24 cellular contexts compared by ENCODE assay signal in genomic region chr3:64623125-64623524, GRCh38.
"Had no signal": no experiment of that assay in that cellular context is flagged by ENCODE, and none has a peak within 500 bp of the region (broad histone marks: within the 10 kb centered on the region; RNA-seq: fewer than 3 reads in every experiment).

No MANE protein-coding gene starts in this region.

- H3K4me3 Mint-ChIP-seq: activated CD4-positive, alpha-beta T cell treated with anti-CD3 and anti-CD28 coated beads, Interleukin-2, amount 10 ng/mL, durations not matched to agents 24 days and 14 days; activated CD8-positive, alpha-beta memory T cell treated with anti-CD3 and anti-CD28 coated beads, Interleukin-2, amount 10 ng/mL, durations not matched to agents 7 days and 5 days; activated naive CD8-positive, alpha-beta T cell treated with anti-CD3 and anti-CD28 coated beads, Interleukin-2, amount 50 U/mL, for 24 hours; activated T-cell treated with anti-CD3 and anti-CD28 coated beads, Interleukin-2, amount 50 U/mL, for 24 hours; activated T-helper 1 cell treated with anti-CD3 and anti-CD28 coated beads, Interleukin-12 subunit alpha, Interleukin-12 subunit beta, Interleukin-2, Interleukin-4 antibody, amounts not matched to agents 30 ng/mL and 10 ng/mL and 1 ng/mL, durations not matched to agents 14 hours and 24 hours and 36 hours; T-helper 1 cell treated with Interleukin-12 subunit alpha and Interleukin-12 subunit beta and Interleukin-4 antibody, amounts not matched to agents 30 μg/mL and 1 μg/mL, for 36 hours; WTC11 had no signal

- H3K9me3 Mint-ChIP-seq: activated T-helper 1 cell treated with anti-CD3 and anti-CD28 coated beads, Interleukin-12 subunit alpha, Interleukin-12 subunit beta, Interleukin-2, Interleukin-4 antibody, amounts not matched to agents 30 ng/mL and 10 ng/mL and 1 ng/mL, durations not matched to agents 14 hours and 24 hours and 36 hours; T-helper 1 cell treated with Interleukin-12 subunit alpha and Interleukin-12 subunit beta and Interleukin-4 antibody, amounts not matched to agents 30 μg/mL and 1 μg/mL, for 36 hours had no signal

- H3K4me1 Mint-ChIP-seq: activated CD4-positive, alpha-beta T cell treated with anti-CD3 and anti-CD28 coated beads, Interleukin-2, amount 10 ng/mL, durations not matched to agents 24 days and 14 days; activated CD8-positive, alpha-beta memory T cell treated with anti-CD3 and anti-CD28 coated beads, Interleukin-2, amount 10 ng/mL, durations not matched to agents 7 days and 5 days; activated naive CD8-positive, alpha-beta T cell treated with anti-CD3 and anti-CD28 coated beads, Interleukin-2, amount 50 U/mL, for 24 hours had no signal

- H3K27ac Mint-ChIP-seq: activated CD4-positive, alpha-beta T cell treated with anti-CD3 and anti-CD28 coated beads, Interleukin-2, amount 10 ng/mL, durations not matched to agents 24 days and 14 days; activated CD8-positive, alpha-beta memory T cell treated with anti-CD3 and anti-CD28 coated beads, Interleukin-2, amount 10 ng/mL, durations not matched to agents 7 days and 5 days; activated naive CD4-positive, alpha-beta T cell treated with anti-CD3 and anti-CD28 coated beads, Interleukin-2, amount 50 U/mL, for 72 hours; activated naive CD8-positive, alpha-beta T cell treated with anti-CD3 and anti-CD28 coated beads, Interleukin-2, amount 50 U/mL, for 24 hours; activated T-cell treated with anti-CD3 and anti-CD28 coated beads, Interleukin-2, amount 50 U/mL, for 24 hours; activated T-helper 1 cell treated with anti-CD3 and anti-CD28 coated beads, Interleukin-12 subunit alpha, Interleukin-12 subunit beta, Interleukin-2, Interleukin-4 antibody, amounts not matched to agents 30 ng/mL and 10 ng/mL and 1 ng/mL, durations not matched to agents 14 hours and 24 hours and 36 hours; T-helper 1 cell treated with Interleukin-12 subunit alpha and Interleukin-12 subunit beta and Interleukin-4 antibody, amounts not matched to agents 30 μg/mL and 1 μg/mL, for 36 hours; WTC11 had no signal

- H3K36me3 Mint-ChIP-seq: activated CD8-positive, alpha-beta memory T cell treated with anti-CD3 and anti-CD28 coated beads, Interleukin-2, amount 10 ng/mL, durations not matched to agents 7 days and 5 days; activated naive CD4-positive, alpha-beta T cell treated with anti-CD3 and anti-CD28 coated beads, Interleukin-2, amount 50 U/mL, for 72 hours had no signal

- DNase-seq: activated CD4-positive, alpha-beta T cell treated with anti-CD3 and anti-CD28 coated beads, Interleukin-2, amount 10 ng/mL, durations not matched to agents 24 days and 14 days; activated CD4-positive, alpha-beta T cell treated with anti-CD3 and anti-CD28 coated beads, Interleukin-2, amount 50 U/mL, for 48 hours; activated CD4-positive, CD25-positive, alpha-beta regulatory T cell treated with anti-CD3 and anti-CD28 coated beads, Interleukin-2, amount 50 U/mL, for 72 hours; activated CD8-positive, alpha-beta memory T cell treated with anti-CD3 and anti-CD28 coated beads, Interleukin-2, amount 10 ng/mL, durations not matched to agents 7 days and 5 days; activated effector memory CD4-positive, alpha-beta T cell treated with anti-CD3 and anti-CD28 coated beads, Interleukin-2, amount 50 U/mL, for 16 hours; activated naive CD4-positive, alpha-beta T cell treated with Interleukin-2 at 50 U/mL for 16 hours; activated naive CD8-positive, alpha-beta T cell treated with anti-CD3 and anti-CD28 coated beads, Interleukin-2, amount 50 U/mL, for 24 hours; activated T-cell treated with anti-CD3 and anti-CD28 coated beads, Interleukin-2, amount 50 U/mL, for 24 hours; amygdala; caudate nucleus; MM.1S; NCI-H1105 treated with DMSO at 0.1 percent for 48 hours; NCI-H1436 treated with DMSO at 0.1 percent for 48 hours; NCI-H187; NCI-H2081; NCI-H510A treated with DMSO at 0.1 percent for 48 hours; NCI-H69; NK-92 treated with Interleukin-12 subunit alpha and Interleukin-12 subunit beta, amount 100 ng/mL, for 24 hours; Peyer's patch; SHP77 treated with DMSO at 0.1 percent for 48 hours had no signal

- ATAC-seq: activated CD8-positive, alpha-beta memory T cell treated with anti-CD3 and anti-CD28 coated beads, Interleukin-2, amount 10 ng/mL, durations not matched to agents 7 days and 5 days; activated naive CD4-positive, alpha-beta T cell treated with anti-CD3 and anti-CD28 coated beads, Interleukin-2, amount 50 U/mL, for 72 hours; activated naive CD8-positive, alpha-beta T cell treated with anti-CD3 and anti-CD28 coated beads, Interleukin-2, amount 50 U/mL, for 24 hours; WTC11 had no signal

- H3K27me3 Mint-ChIP-seq: activated CD4-positive, alpha-beta T cell treated with anti-CD3 and anti-CD28 coated beads, Interleukin-2, amount 10 ng/mL, durations not matched to agents 24 days and 14 days; activated CD8-positive, alpha-beta memory T cell treated with anti-CD3 and anti-CD28 coated beads, Interleukin-2, amount 10 ng/mL, durations not matched to agents 7 days and 5 days; activated naive CD8-positive, alpha-beta T cell treated with anti-CD3 and anti-CD28 coated beads, Interleukin-2, amount 50 U/mL, for 24 hours; activated T-cell treated with anti-CD3 and anti-CD28 coated beads, Interleukin-2, amount 50 U/mL, for 24 hours had no signal
